In the genomic region with DNA sequence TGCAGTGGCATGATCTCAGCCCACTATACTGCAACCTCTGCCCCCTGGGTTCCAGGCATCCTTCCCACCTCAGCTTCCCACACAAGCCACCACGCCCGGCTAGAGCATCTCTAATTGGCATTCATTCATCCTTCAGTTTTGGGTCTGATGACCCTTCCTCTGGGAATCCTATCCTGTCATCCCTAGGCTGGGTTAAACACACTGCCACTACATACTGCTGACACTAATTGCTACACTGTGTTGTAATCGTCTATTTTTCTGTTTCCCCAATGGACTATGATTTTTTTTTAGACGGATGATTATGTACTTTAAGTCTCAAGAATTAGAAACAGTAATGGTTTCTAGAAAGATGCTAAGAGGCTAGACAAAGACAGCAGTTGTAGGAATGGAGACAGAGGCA, we compare ENCODE assay signal across 27 cellular contexts.
"Had no signal": no experiment of that assay in that cellular context is flagged by ENCODE, and none has a peak within 500 bp of the region (broad histone marks: within the 10 kb centered on the region; RNA-seq: fewer than 3 reads in every experiment).

No MANE protein-coding gene starts in this region.

- H3K27ac Mint-ChIP-seq: activated CD8-positive, alpha-beta memory T cell treated with anti-CD3 and anti-CD28 coated beads, Interleukin-2, amount 10 ng/mL, durations not matched to agents 7 days and 5 days; activated naive CD4-positive, alpha-beta T cell treated with anti-CD3 and anti-CD28 coated beads, Interleukin-2, amount 10 ng/mL, durations not matched to agents 7 days and 5 days; activated naive CD8-positive, alpha-beta T cell treated with anti-CD3 and anti-CD28 coated beads for 36 hours; activated T-cell treated with anti-CD3 and anti-CD28 coated beads, Interleukin-2, amount 50 U/mL, for 24 hours; activated T-helper 1 cell treated with anti-CD3 and anti-CD28 coated beads, Interleukin-12 subunit alpha, Interleukin-12 subunit beta, Interleukin-2, Interleukin-4 antibody, amounts not matched to agents 30 ng/mL and 10 ng/mL and 1 ng/mL, durations not matched to agents 14 hours and 24 hours and 36 hours; T-helper 2 cell treated with Interferon-gamma antibody and Interleukin-4, amounts not matched to agents 5 μg/mL and 100 μg/mL, for 36 hours had no signal

- H3K9ac ChIP-seq: SK-N-SH had no signal

- H3K4me1 Mint-ChIP-seq: activated CD8-positive, alpha-beta memory T cell treated with anti-CD3 and anti-CD28 coated beads, Interleukin-2, amount 10 ng/mL, durations not matched to agents 7 days and 5 days; activated naive CD4-positive, alpha-beta T cell treated with anti-CD3 and anti-CD28 coated beads, Interleukin-2, amount 10 ng/mL, durations not matched to agents 7 days and 5 days; activated naive CD8-positive, alpha-beta T cell treated with anti-CD3 and anti-CD28 coated beads for 36 hours had no signal

- H3K27me3 ChIP-seq: Peyer's patch, SJCRH30 had no signal

- H3K4me3 ChIP-seq: K562, Peyer's patch, SJCRH30 had no signal

- H3K4me3 Mint-ChIP-seq: activated CD8-positive, alpha-beta memory T cell treated with anti-CD3 and anti-CD28 coated beads, Interleukin-2, amount 10 ng/mL, durations not matched to agents 7 days and 5 days; activated naive CD4-positive, alpha-beta T cell treated with anti-CD3 and anti-CD28 coated beads, Interleukin-2, amount 10 ng/mL, durations not matched to agents 7 days and 5 days; activated naive CD8-positive, alpha-beta T cell treated with anti-CD3 and anti-CD28 coated beads for 36 hours; activated T-cell treated with anti-CD3 and anti-CD28 coated beads, Interleukin-2, amount 50 U/mL, for 24 hours; activated T-helper 1 cell treated with anti-CD3 and anti-CD28 coated beads, Interleukin-12 subunit alpha, Interleukin-12 subunit beta, Interleukin-2, Interleukin-4 antibody, amounts not matched to agents 30 ng/mL and 10 ng/mL and 1 ng/mL, durations not matched to agents 14 hours and 24 hours and 36 hours; T-helper 2 cell treated with Interferon-gamma antibody and Interleukin-4, amounts not matched to agents 5 μg/mL and 100 μg/mL, for 36 hours had no signal

- H3K4me2 ChIP-seq: SK-N-SH had no signal

- FAIRE-seq: K562 had no signal

- H3K9me3 Mint-ChIP-seq: activated naive CD4-positive, alpha-beta T cell treated with anti-CD3 and anti-CD28 coated beads, Interleukin-2, amount 10 ng/mL, durations not matched to agents 7 days and 5 days; activated naive CD8-positive, alpha-beta T cell treated with anti-CD3 and anti-CD28 coated beads for 36 hours; activated T-cell treated with anti-CD3 and anti-CD28 coated beads, Interleukin-2, amount 50 U/mL, for 24 hours; activated T-helper 1 cell treated with anti-CD3 and anti-CD28 coated beads, Interleukin-12 subunit alpha, Interleukin-12 subunit beta, Interleukin-2, Interleukin-4 antibody, amounts not matched to agents 30 ng/mL and 10 ng/mL and 1 ng/mL, durations not matched to agents 14 hours and 24 hours and 36 hours; T-helper 2 cell treated with Interferon-gamma antibody and Interleukin-4, amounts not matched to agents 5 μg/mL and 100 μg/mL, for 36 hours had no signal

- H3K9me3 ChIP-seq: Peyer's patch, SJCRH30, SK-N-SH had no signal

- H3K36me3 Mint-ChIP-seq: activated CD8-positive, alpha-beta memory T cell treated with anti-CD3 and anti-CD28 coated beads, Interleukin-2, amount 10 ng/mL, durations not matched to agents 7 days and 5 days; activated naive CD4-positive, alpha-beta T cell treated with anti-CD3 and anti-CD28 coated beads, Interleukin-2, amount 10 ng/mL, durations not matched to agents 7 days and 5 days; activated naive CD8-positive, alpha-beta T cell treated with anti-CD3 and anti-CD28 coated beads for 36 hours had no signal

- H3K27ac ChIP-seq: Peyer's patch, RWPE1, SJCRH30 had no signal

- ATAC-seq: activated CD8-positive, alpha-beta memory T cell treated with anti-CD3 and anti-CD28 coated beads, Interleukin-2, amount 10 ng/mL, durations not matched to agents 7 days and 5 days had no signal

- H3K4me1 ChIP-seq: Peyer's patch, SJCRH30 had no signal

- H3K36me3 ChIP-seq: Peyer's patch, SJCRH30 had no signal

- DNase-seq: activated CD4-positive, alpha-beta T cell treated with anti-CD3 and anti-CD28 coated beads for 48 hours; activated CD4-positive, alpha-beta T cell treated with anti-CD3 and anti-CD28 coated beads, Interleukin-2, amount 50 U/mL, for 4 hours; activated CD4-positive, CD25-positive, alpha-beta regulatory T cell treated with anti-CD3 and anti-CD28 coated beads, Interleukin-2, amount 50 U/mL, for 72 hours; activated CD8-positive, alpha-beta memory T cell treated with anti-CD3 and anti-CD28 coated beads, Interleukin-2, amount 10 ng/mL, durations not matched to agents 7 days and 5 days; activated gamma-delta T cell; activated naive CD4-positive, alpha-beta T cell treated with anti-CD3 and anti-CD28 coated beads, Interleukin-2, amount 10 ng/mL, durations not matched to agents 7 days and 5 days; activated naive CD8-positive, alpha-beta T cell treated with anti-CD3 and anti-CD28 coated beads for 36 hours; activated T-cell treated with anti-CD3 and anti-CD28 coated beads, Interleukin-2, amount 50 U/mL, for 24 hours; Karpas-422; MM.1S; NCI-H1105; NCI-H1436; NCI-H1694 treated with DMSO at 0.1 percent for 48 hours; NCI-H2029 treated with DMSO at 0.1 percent for 48 hours; NCI-H345; NCI-H510A; NCI-H526 treated with DMSO at 0.1 percent for 48 hours; NCI-H82; NK-92 treated with Interleukin-12 subunit alpha and Interleukin-12 subunit beta, amount 100 ng/mL, for 24 hours; Peyer's patch; Right ventricle myocardium superior; SJCRH30; SK-N-SH had no signal
